Comparison of ENCODE assay signal across 1 cellular context in the genomic region with DNA sequence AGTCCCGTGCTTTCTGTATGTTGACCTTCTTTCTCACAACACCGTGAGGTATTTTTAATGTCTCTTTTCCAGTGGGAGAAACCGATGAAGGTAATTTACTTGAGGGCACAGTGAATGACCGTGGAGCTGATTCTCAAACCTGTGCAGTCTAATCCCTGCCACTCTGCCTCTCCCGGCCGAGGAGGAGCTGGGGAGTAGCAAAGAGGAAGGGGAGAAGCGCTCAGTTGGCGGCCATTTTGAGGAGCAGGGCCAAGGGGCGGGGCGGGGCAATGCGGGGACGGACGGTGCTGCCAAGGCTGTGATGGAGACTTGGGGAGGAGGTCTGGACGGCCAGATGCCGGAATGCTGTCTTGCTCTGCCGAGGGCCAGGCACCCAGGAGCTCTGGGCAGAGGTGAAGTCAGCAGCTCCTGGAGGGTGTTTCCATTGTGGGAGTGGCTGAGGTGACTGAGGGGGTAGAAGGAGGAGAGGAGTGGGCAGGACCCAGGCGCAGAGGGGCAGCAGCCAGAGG.
TF ChIP-seq lines count a peak whose summit lies in the region.

No MANE protein-coding gene starts in this region.

TF ChIP-seq in K562, 482 proteins besides CTCF, POLR2A, EP300 and RAD21 (continued from another document):
- no peak for TF ChIP-seq ZNF253 (CRISPR knock-in tag; conservative IDR thresholded peaks at IDR 0.05)
- no peak for TF ChIP-seq ZNF75A (CRISPR knock-in tag; IDR thresholded peaks at IDR 0.05)
- TF ChIP-seq HDGF (IDR thresholded peaks at IDR 0.05), result no peak
- no peak for TF ChIP-seq KDM2B (CRISPR knock-in tag; IDR thresholded peaks at IDR 0.05)
- no peak for TF ChIP-seq MYNN (IDR thresholded peaks at IDR 0.05)
- no peak for TF ChIP-seq MYNN (CRISPR knock-in tag; IDR thresholded peaks at IDR 0.05)
- no peak for TF ChIP-seq ZBTB7A (IDR thresholded peaks at IDR 0.05; ENCODE audit: borderline replicate concordance, control insufficient read depth, low read depth, low read length)
- TF ChIP-seq U2AF2 (optimal IDR thresholded peaks at IDR 0.05; ENCODE audit: low read depth, low read length), result no peak
- TF ChIP-seq, protein P1, sequence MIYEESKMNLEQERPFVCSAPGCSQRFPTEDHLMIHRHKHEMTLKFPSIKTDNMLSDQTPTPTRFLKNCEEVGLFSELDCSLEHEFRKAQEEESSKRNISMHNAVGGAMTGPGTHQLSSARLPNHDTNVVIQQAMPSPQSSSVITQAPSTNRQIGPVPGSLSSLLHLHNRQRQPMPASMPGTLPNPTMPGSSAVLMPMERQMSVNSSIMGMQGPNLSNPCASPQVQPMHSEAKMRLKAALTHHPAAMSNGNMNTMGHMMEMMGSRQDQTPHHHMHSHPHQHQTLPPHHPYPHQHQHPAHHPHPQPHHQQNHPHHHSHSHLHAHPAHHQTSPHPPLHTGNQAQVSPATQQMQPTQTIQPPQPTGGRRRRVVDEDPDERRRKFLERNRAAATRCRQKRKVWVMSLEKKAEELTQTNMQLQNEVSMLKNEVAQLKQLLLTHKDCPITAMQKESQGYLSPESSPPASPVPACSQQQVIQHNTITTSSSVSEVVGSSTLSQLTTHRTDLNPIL (CRISPR knock-in tag; IDR thresholded peaks at IDR 0.05), result no peak
- TF ChIP-seq TCF7 (IDR thresholded peaks at IDR 0.05; ENCODE audit: borderline replicate concordance), result no peak
- no peak for TF ChIP-seq SNIP1 (IDR thresholded peaks at IDR 0.05; ENCODE audit: low read depth)
- 0 out of 4 replicates have a peak, but pooled peaks of 1 of the 2 experiments have one; percentile 28 for TF ChIP-seq RCOR1 (IDR thresholded peaks at IDR 0.05; ENCODE audit: borderline replicate concordance in 1 of 2, low read depth in 2 of 2, low read length in 2 of 2)
- TF ChIP-seq KLF16 (IDR thresholded peaks at IDR 0.05), result no peak
- TF ChIP-seq EHMT2 (IDR thresholded peaks at IDR 0.05), result peak; percentile 76
- no peak for TF ChIP-seq ZNF282 (CRISPR knock-in tag; IDR thresholded peaks at IDR 0.05)
- TF ChIP-seq, protein P2, sequence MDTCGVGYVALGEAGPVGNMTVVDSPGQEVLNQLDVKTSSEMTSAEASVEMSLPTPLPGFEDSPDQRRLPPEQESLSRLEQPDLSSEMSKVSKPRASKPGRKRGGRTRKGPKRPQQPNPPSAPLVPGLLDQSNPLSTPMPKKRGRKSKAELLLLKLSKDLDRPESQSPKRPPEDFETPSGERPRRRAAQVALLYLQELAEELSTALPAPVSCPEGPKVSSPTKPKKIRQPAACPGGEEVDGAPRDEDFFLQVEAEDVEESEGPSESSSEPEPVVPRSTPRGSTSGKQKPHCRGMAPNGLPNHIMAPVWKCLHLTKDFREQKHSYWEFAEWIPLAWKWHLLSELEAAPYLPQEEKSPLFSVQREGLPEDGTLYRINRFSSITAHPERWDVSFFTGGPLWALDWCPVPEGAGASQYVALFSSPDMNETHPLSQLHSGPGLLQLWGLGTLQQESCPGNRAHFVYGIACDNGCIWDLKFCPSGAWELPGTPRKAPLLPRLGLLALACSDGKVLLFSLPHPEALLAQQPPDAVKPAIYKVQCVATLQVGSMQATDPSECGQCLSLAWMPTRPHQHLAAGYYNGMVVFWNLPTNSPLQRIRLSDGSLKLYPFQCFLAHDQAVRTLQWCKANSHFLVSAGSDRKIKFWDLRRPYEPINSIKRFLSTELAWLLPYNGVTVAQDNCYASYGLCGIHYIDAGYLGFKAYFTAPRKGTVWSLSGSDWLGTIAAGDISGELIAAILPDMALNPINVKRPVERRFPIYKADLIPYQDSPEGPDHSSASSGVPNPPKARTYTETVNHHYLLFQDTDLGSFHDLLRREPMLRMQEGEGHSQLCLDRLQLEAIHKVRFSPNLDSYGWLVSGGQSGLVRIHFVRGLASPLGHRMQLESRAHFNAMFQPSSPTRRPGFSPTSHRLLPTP (IDR thresholded peaks at IDR 0.05; ENCODE audit: borderline replicate concordance, extremely low read depth, insufficient read length), result no peak
- TF ChIP-seq, protein P3, sequence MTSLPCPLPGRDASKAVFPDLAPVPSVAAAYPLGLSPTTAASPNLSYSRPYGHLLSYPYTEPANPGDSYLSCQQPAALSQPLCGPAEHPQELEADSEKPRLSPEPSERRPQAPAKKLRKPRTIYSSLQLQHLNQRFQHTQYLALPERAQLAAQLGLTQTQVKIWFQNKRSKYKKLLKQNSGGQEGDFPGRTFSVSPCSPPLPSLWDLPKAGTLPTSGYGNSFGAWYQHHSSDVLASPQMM (CRISPR knock-in tag; IDR thresholded peaks at IDR 0.05), result no peak
- TF ChIP-seq SMC3 (conservative IDR thresholded peaks at IDR 0.05; ENCODE audit: insufficient read depth, low read depth, low read length), result no peak
- no peak for TF ChIP-seq ZNF197 (CRISPR knock-in tag; IDR thresholded peaks at IDR 0.05; ENCODE audit: low read depth)
- TF ChIP-seq MCM5 (IDR thresholded peaks at IDR 0.05; ENCODE audit: low read depth), result no peak
- peak; percentile 76; the same call in 1 of the 2 replicates for TF ChIP-seq SPI1 (IDR thresholded peaks at IDR 0.05; ENCODE audit: borderline replicate concordance, low read depth, low read length)
- peak; percentile 86 for TF ChIP-seq NFRKB (IDR thresholded peaks at IDR 0.05; ENCODE audit: low read depth)
- peak; percentile 67 to 93 (median 88) for TF ChIP-seq YY1 (IDR thresholded peaks at IDR 0.05; ENCODE audit: borderline replicate concordance in 1 of 3, control insufficient read depth in 1 of 3, extremely low read depth in 1 of 3, insufficient read depth in 3 of 3, insufficient read length in 1 of 3, insufficient replicate concordance in 2 of 3, low read depth in 1 of 3, low read length in 2 of 3)
- TF ChIP-seq HNRNPLL (IDR thresholded peaks at IDR 0.05; ENCODE audit: low read depth, low read length, poor library complexity, severe bottlenecking), result no peak
- TF ChIP-seq, protein P4, sequence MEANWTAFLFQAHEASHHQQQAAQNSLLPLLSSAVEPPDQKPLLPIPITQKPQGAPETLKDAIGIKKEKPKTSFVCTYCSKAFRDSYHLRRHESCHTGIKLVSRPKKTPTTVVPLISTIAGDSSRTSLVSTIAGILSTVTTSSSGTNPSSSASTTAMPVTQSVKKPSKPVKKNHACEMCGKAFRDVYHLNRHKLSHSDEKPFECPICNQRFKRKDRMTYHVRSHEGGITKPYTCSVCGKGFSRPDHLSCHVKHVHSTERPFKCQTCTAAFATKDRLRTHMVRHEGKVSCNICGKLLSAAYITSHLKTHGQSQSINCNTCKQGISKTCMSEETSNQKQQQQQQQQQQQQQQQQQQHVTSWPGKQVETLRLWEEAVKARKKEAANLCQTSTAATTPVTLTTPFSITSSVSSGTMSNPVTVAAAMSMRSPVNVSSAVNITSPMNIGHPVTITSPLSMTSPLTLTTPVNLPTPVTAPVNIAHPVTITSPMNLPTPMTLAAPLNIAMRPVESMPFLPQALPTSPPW (CRISPR knock-in tag; IDR thresholded peaks at IDR 0.05), result peak; percentile 49
- TF ChIP-seq NFXL1 (CRISPR knock-in tag; IDR thresholded peaks at IDR 0.05), result no peak
- TF ChIP-seq, protein P5, sequence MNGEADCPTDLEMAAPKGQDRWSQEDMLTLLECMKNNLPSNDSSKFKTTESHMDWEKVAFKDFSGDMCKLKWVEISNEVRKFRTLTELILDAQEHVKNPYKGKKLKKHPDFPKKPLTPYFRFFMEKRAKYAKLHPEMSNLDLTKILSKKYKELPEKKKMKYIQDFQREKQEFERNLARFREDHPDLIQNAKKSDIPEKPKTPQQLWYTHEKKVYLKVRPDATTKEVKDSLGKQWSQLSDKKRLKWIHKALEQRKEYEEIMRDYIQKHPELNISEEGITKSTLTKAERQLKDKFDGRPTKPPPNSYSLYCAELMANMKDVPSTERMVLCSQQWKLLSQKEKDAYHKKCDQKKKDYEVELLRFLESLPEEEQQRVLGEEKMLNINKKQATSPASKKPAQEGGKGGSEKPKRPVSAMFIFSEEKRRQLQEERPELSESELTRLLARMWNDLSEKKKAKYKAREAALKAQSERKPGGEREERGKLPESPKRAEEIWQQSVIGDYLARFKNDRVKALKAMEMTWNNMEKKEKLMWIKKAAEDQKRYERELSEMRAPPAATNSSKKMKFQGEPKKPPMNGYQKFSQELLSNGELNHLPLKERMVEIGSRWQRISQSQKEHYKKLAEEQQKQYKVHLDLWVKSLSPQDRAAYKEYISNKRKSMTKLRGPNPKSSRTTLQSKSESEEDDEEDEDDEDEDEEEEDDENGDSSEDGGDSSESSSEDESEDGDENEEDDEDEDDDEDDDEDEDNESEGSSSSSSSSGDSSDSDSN (IDR thresholded peaks at IDR 0.05; ENCODE audit: borderline replicate concordance in 1 of 2, low read depth in 2 of 2, low read length in 2 of 2), result no peak
- no peak for TF ChIP-seq MEF2A (IDR thresholded peaks at IDR 0.05; ENCODE audit: control insufficient read depth, low read depth, low read length)
- no peak for TF ChIP-seq EWSR1 (IDR thresholded peaks at IDR 0.05; ENCODE audit: borderline replicate concordance, low read depth, partially characterized antibody)
- TF ChIP-seq NRF1 (conservative IDR thresholded peaks at IDR 0.05 in 1 of 2, IDR thresholded peaks at IDR 0.05 in 1 of 2), result no peak
- TF ChIP-seq SETDB1 (IDR thresholded peaks at IDR 0.05; ENCODE audit: low read length), result no peak
- no peak for TF ChIP-seq EZH2 (IDR thresholded peaks at IDR 0.05; ENCODE audit: borderline replicate concordance, low read depth, low read length)
- TF ChIP-seq ZNF354B (CRISPR knock-in tag; IDR thresholded peaks at IDR 0.05), result no peak
- TF ChIP-seq ZBTB8A (IDR thresholded peaks at IDR 0.05; ENCODE audit: partially characterized antibody), result no peak
- TF ChIP-seq TAF1 (IDR thresholded peaks at IDR 0.05; ENCODE audit: control insufficient read depth, extremely low read depth, insufficient read depth, low read length, severe bottlenecking), result peak; percentile 71
- peak; percentile 38; the same call in 1 of the 2 replicates for TF ChIP-seq PHF8 (IDR thresholded peaks at IDR 0.05; ENCODE audit: borderline replicate concordance, low read length)
- TF ChIP-seq, protein P6, sequence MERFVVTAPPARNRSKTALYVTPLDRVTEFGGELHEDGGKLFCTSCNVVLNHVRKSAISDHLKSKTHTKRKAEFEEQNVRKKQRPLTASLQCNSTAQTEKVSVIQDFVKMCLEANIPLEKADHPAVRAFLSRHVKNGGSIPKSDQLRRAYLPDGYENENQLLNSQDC (CRISPR knock-in tag; IDR thresholded peaks at IDR 0.05), result no peak
- no peak for TF ChIP-seq CHD2 (IDR thresholded peaks at IDR 0.05; ENCODE audit: low read depth, low read length)
- TF ChIP-seq XRCC5 (IDR thresholded peaks at IDR 0.05; ENCODE audit: low read depth, low read length), result 0 out of 2 replicates have a peak, but pooled peaks have one; percentile 30
- peak; percentile 37; the same call in 1 of the 2 replicates for TF ChIP-seq TEAD4 (IDR thresholded peaks at IDR 0.05; ENCODE audit: low read length)
- no peak for TF ChIP-seq TEAD4 (CRISPR knock-in tag; IDR thresholded peaks at IDR 0.05; ENCODE audit: borderline replicate concordance)
- TF ChIP-seq, protein P7, sequence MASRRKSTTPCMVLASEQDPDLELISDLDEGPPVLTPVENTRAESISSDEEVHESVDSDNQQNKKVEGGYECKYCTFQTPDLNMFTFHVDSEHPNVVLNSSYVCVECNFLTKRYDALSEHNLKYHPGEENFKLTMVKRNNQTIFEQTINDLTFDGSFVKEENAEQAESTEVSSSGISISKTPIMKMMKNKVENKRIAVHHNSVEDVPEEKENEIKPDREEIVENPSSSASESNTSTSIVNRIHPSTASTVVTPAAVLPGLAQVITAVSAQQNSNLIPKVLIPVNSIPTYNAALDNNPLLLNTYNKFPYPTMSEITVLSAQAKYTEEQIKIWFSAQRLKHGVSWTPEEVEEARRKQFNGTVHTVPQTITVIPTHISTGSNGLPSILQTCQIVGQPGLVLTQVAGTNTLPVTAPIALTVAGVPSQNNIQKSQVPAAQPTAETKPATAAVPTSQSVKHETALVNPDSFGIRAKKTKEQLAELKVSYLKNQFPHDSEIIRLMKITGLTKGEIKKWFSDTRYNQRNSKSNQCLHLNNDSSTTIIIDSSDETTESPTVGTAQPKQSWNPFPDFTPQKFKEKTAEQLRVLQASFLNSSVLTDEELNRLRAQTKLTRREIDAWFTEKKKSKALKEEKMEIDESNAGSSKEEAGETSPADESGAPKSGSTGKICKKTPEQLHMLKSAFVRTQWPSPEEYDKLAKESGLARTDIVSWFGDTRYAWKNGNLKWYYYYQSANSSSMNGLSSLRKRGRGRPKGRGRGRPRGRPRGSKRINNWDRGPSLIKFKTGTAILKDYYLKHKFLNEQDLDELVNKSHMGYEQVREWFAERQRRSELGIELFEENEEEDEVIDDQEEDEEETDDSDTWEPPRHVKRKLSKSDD (conservative IDR thresholded peaks at IDR 0.05; ENCODE audit: low read length), result no peak
- 0 out of 2 replicates have a peak, but pooled peaks have one; percentile 37 for TF ChIP-seq KAT8 (IDR thresholded peaks at IDR 0.05; ENCODE audit: low read depth)
- TF ChIP-seq TCF3 (CRISPR knock-in tag; IDR thresholded peaks at IDR 0.05), result no peak
- 0 out of 2 replicates have a peak, but pooled peaks have one; percentile 22 for TF ChIP-seq POLR2G (IDR thresholded peaks at IDR 0.05; ENCODE audit: low read depth, low read length)
- TF ChIP-seq ZSCAN32 (CRISPR knock-in tag; IDR thresholded peaks at IDR 0.05), result no peak
- no peak for TF ChIP-seq NCOR1 (IDR thresholded peaks at IDR 0.05)
- peak; percentile 25 for TF ChIP-seq PHF20 (IDR thresholded peaks at IDR 0.05; ENCODE audit: partially characterized antibody)
- no peak for TF ChIP-seq NFIX (CRISPR knock-in tag; IDR thresholded peaks at IDR 0.05; ENCODE audit: low read depth)
- TF ChIP-seq SRSF3 (IDR thresholded peaks at IDR 0.05; ENCODE audit: insufficient read depth, low read length), result no peak
- TF ChIP-seq SMAD1 (IDR thresholded peaks at IDR 0.05; ENCODE audit: low read depth, low read length, partially characterized antibody), result no peak
- no peak for TF ChIP-seq PCBP1 (IDR thresholded peaks at IDR 0.05; ENCODE audit: low read depth, low read length, poor library complexity, severe bottlenecking)
- no peak for TF ChIP-seq ZNF12 (CRISPR knock-in tag; IDR thresholded peaks at IDR 0.05)
- no peak for TF ChIP-seq TOE1 (IDR thresholded peaks at IDR 0.05; ENCODE audit: borderline replicate concordance)
- no peak for TF ChIP-seq TOE1 (CRISPR knock-in tag; IDR thresholded peaks at IDR 0.05; ENCODE audit: borderline replicate concordance, low read depth)
- TF ChIP-seq BMI1 (IDR thresholded peaks at IDR 0.05; ENCODE audit: low read length), result no peak
- TF ChIP-seq SMARCE1 (IDR thresholded peaks at IDR 0.05), result no peak
- 0 out of 2 replicates have a peak, but pooled peaks have one; percentile 31 for TF ChIP-seq TAF7 (tag; IDR thresholded peaks at IDR 0.05)
- TF ChIP-seq SUPT5H (IDR thresholded peaks at IDR 0.05), result 0 out of 2 replicates have a peak, but pooled peaks have one; percentile 18
- no peak for TF ChIP-seq SAP30 (IDR thresholded peaks at IDR 0.05; ENCODE audit: borderline replicate concordance, insufficient read depth, low read depth, low read length, poor library complexity, severe bottlenecking)
- TF ChIP-seq ZNF124 (CRISPR knock-in tag; IDR thresholded peaks at IDR 0.05), result no peak
- TF ChIP-seq XRCC3 (IDR thresholded peaks at IDR 0.05), result no peak
- TF ChIP-seq KLF13 (tag; IDR thresholded peaks at IDR 0.05; ENCODE audit: borderline replicate concordance, low read depth), result no peak
- no peak for TF ChIP-seq NFE2 (IDR thresholded peaks at IDR 0.05; ENCODE audit: low read depth)
